14 cellular contexts compared by ENCODE assay signal in the genomic region with DNA sequence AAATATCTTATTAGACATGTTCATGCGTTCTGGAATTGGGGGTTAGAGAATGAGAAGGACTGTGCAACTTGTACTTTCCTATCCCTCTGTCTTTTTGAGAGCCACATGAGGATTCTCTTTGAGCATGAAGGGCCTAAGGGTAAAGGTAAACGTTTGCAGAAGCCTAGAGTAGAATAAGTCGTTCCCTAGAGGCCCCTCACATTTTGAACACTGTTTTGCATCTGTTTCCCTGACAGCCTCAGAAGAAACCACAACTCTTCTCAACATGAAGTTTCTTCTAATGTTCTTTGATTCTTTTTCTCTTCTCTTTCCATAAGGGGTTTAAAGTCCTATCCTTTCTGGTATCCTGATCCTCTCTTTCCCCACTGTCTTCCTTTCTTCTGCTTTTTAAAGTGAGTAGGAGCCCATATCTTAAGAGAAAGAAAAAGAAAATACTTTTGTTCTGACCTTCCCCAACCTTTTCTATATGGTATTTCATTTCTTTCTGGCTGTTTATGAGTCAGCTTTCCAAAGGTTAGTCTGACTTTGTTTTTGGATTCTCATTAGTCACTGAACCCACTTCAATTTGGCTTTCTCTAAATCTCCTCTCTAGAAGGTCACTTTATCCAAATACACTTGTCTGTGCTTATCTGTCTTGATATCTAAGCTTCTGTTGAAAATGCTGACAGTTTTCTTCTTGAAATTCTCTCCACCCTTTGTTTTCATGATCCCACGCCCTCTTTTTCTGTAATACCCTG. TPM values are rescaled to one million over a fixed set of nuclear protein-coding genes. Genes with fewer than 3 reads are reported as not detected.
DNase-seq lines count a peak whose midpoint lies in the region; ATAC-seq and TF ChIP-seq lines count a peak whose summit lies in the region.
"Had no signal": no experiment of that assay in that cellular context is flagged by ENCODE, and none has a peak within 500 bp of the region (broad histone marks: within the 10 kb centered on the region; RNA-seq: fewer than 3 reads in every experiment).

No MANE protein-coding gene starts in this region.

- CTCF ChIA-PET in activated CD4-positive, alpha-beta T cell treated with anti-CD3 and anti-CD28 coated beads for 36 hours (lab: Charles Lee), result interaction anchor here (0.7 kb wide), 1 partner anchor 77 kb away, joined by 3 read pairs; no protein-coding TSS in a partner anchor

- H3K9me3 ChIP-seq in Loucy (ENCODE audit: insufficient read depth, low read depth, low read length) (0 out of 2 replicates have a peak, but pooled peaks cover 7% of the 10 kb centered on the region), upper lobe of right lung (peaks cover 14% of the 10 kb centered on the region)

- peaks cover 1% of the 10 kb centered on the region for H3K4me1 Mint-ChIP-seq in activated CD4-positive, alpha-beta T cell treated with anti-CD3 and anti-CD28 coated beads for 36 hours
- H3K4me1 Mint-ChIP-seq in stimulated activated naive CD8-positive, alpha-beta T cell treated with anti-CD3 and anti-CD28 coated beads, Interleukin-15, Interleukin-2, amounts not matched to agents 100 ng/mL and 50 ng/mL, for 24 hours (ENCODE audit: low read depth), result peaks cover 7% of the 10 kb centered on the region
- H3K4me1 Mint-ChIP-seq in naive thymus-derived CD8-positive, alpha-beta T cell, result no peaks in the 10 kb centered on the region
- H3K4me1 Mint-ChIP-seq: activated naive CD4-positive, alpha-beta T cell treated with anti-CD3 and anti-CD28 coated beads, Interleukin-2, amount 10 ng/mL, durations not matched to agents 7 days and 5 days had no signal

- no peak overlapping the region for H3K27ac ChIP-seq in upper lobe of right lung

- ATAC-seq in activated CD4-positive, alpha-beta T cell treated with anti-CD3 and anti-CD28 coated beads for 36 hours, result peak; percentile 12
- ATAC-seq in naive thymus-derived CD8-positive, alpha-beta T cell, result no peak
- no peak for ATAC-seq in upper lobe of right lung

- H3K36me3 Mint-ChIP-seq in activated CD4-positive, alpha-beta T cell treated with anti-CD3 and anti-CD28 coated beads for 36 hours (ENCODE audit: low read depth), result peaks cover 4% of the 10 kb centered on the region
- H3K36me3 Mint-ChIP-seq in stimulated activated naive CD8-positive, alpha-beta T cell treated with anti-CD3 and anti-CD28 coated beads, Interleukin-15, Interleukin-2, amounts not matched to agents 100 ng/mL and 50 ng/mL, for 24 hours (ENCODE audit: low read depth), result no peaks in the 10 kb centered on the region
- H3K36me3 Mint-ChIP-seq in naive thymus-derived CD8-positive, alpha-beta T cell, result peaks cover 0 to 9% (median 0%) of the 10 kb centered on the region in 3 donors
- H3K36me3 Mint-ChIP-seq: activated naive CD4-positive, alpha-beta T cell treated with anti-CD3 and anti-CD28 coated beads, Interleukin-2, amount 10 ng/mL, durations not matched to agents 7 days and 5 days had no signal

- no peaks in the 10 kb centered on the region for H3K79me2 ChIP-seq in Loucy (ENCODE audit: insufficient read depth, low read length)

- H3K27me3 Mint-ChIP-seq in activated CD4-positive, alpha-beta T cell treated with anti-CD3 and anti-CD28 coated beads for 36 hours, result peaks cover 2% of the 10 kb centered on the region
- H3K27me3 Mint-ChIP-seq in stimulated activated naive CD8-positive, alpha-beta T cell treated with anti-CD3 and anti-CD28 coated beads, Interleukin-15, Interleukin-2, amounts not matched to agents 100 ng/mL and 50 ng/mL, for 24 hours, result no peaks in the 10 kb centered on the region
- peaks cover 0 to 10% (median 6%) of the 10 kb centered on the region in 5 donors for H3K27me3 Mint-ChIP-seq in naive thymus-derived CD8-positive, alpha-beta T cell
- H3K27me3 Mint-ChIP-seq: activated naive CD4-positive, alpha-beta T cell treated with anti-CD3 and anti-CD28 coated beads, Interleukin-2, amount 10 ng/mL, durations not matched to agents 7 days and 5 days had no signal

- H3K27me3 ChIP-seq in Loucy (ENCODE audit: insufficient read depth, low read length, poor library complexity, severe bottlenecking) (no peaks in the 10 kb centered on the region), upper lobe of right lung (no peaks in the 10 kb centered on the region)

- POLR2A ChIA-PET in activated CD4-positive, alpha-beta T cell treated with anti-CD3 and anti-CD28 coated beads for 36 hours (lab: Charles Lee), result no interaction called here
- POLR2A ChIA-PET in naive thymus-derived CD8-positive, alpha-beta T cell (lab: Charles Lee), result no interaction called here

- H3F3A ChIP-seq in Loucy (ENCODE audit: low read depth), result 0 out of 2 replicates have a peak, but pooled peaks cover 6% of the 10 kb centered on the region

- DNase-seq in activated CD4-positive, alpha-beta T cell treated with anti-CD3 and anti-CD28 coated beads for 36 hours, result no peak
- DNase-seq in activated CD4-positive, alpha-beta T cell treated with anti-CD3 and anti-CD28 coated beads, Interleukin-2, amount 50 U/mL, for 4 hours, result no peak
- DNase-seq in brain pericyte (ENCODE audit: low read depth, low spot score) (peak; percentile 22), upper lobe of right lung (no peak)
- DNase-seq in naive thymus-derived CD8-positive, alpha-beta T cell, result no peak
- DNase-seq in activated T-cell treated with anti-CD3 and anti-CD28 coated beads, Interleukin-2, amount 50 U/mL, for 1 hour, result no peak
- DNase-seq: activated CD4-positive, alpha-beta T cell treated with anti-CD3 and anti-CD28 coated beads for 48 hours; activated naive CD4-positive, alpha-beta T cell treated with anti-CD3 and anti-CD28 coated beads, Interleukin-2, amount 10 ng/mL, durations not matched to agents 7 days and 5 days; effector memory CD4-positive, alpha-beta T cell; NCI-H2171 treated with DMSO at 0.1 percent for 48 hours; stimulated activated naive CD4-positive, alpha-beta T cell had no signal

- intact Hi-C loops in activated CD4-positive, alpha-beta T cell treated with anti-CD3 and anti-CD28 coated beads for 36 hours (cut with DNase I, micrococcal nuclease), result no loop called here
- intact Hi-C loops in upper lobe of right lung (cut with DNase I), result no loop called here

- peaks cover 8% of the 10 kb centered on the region for H3K9me3 Mint-ChIP-seq in activated CD4-positive, alpha-beta T cell treated with anti-CD3 and anti-CD28 coated beads for 36 hours (ENCODE audit: low read depth)
- H3K9me3 Mint-ChIP-seq in stimulated activated naive CD8-positive, alpha-beta T cell treated with anti-CD3 and anti-CD28 coated beads, Interleukin-15, Interleukin-2, amounts not matched to agents 100 ng/mL and 50 ng/mL, for 24 hours, result peaks cover 7% of the 10 kb centered on the region
- peaks cover 0 to 21% (median 8%) of the 10 kb centered on the region in 9 donors for H3K9me3 Mint-ChIP-seq in naive thymus-derived CD8-positive, alpha-beta T cell

- peak overlapping the region; percentile 10 for H3K9ac ChIP-seq in Loucy (ENCODE audit: low read depth, low read length, poor library complexity, severe bottlenecking)

- H3K36me3 ChIP-seq in Loucy (ENCODE audit: insufficient read depth, low read length) (no peaks in the 10 kb centered on the region), upper lobe of right lung (no peaks in the 10 kb centered on the region)

- H3K4me1 ChIP-seq in Loucy (ENCODE audit: insufficient read depth, low read length, poor library complexity, severe bottlenecking) (peaks cover 29% of the 10 kb centered on the region), upper lobe of right lung (no peaks in the 10 kb centered on the region)

- no peaks in the 10 kb centered on the region for H4K20me1 ChIP-seq in Loucy (ENCODE audit: insufficient read depth, low read length, poor library complexity, severe bottlenecking)

- peak overlapping the region; percentile 71 for H3K4me2 ChIP-seq in Loucy (ENCODE audit: low read depth, low read length, poor library complexity, severe bottlenecking)

- no peaks in the 10 kb centered on the region for H3K9me2 ChIP-seq in Loucy (replicated peaks; ENCODE audit: low read depth, low read length)

- TF ChIP-seq CTCF in Loucy (conservative IDR thresholded peaks at IDR 0.05; ENCODE audit: low read length) (no peak), upper lobe of right lung (IDR thresholded peaks at IDR 0.05) (no peak)

- peak overlapping the region; percentile 32 for H2AFZ ChIP-seq in Loucy (ENCODE audit: low read length)

- H3K4me3 Mint-ChIP-seq in activated CD4-positive, alpha-beta T cell treated with anti-CD3 and anti-CD28 coated beads for 36 hours, result no peak overlapping the region
- H3K4me3 Mint-ChIP-seq in stimulated activated naive CD8-positive, alpha-beta T cell treated with anti-CD3 and anti-CD28 coated beads, Interleukin-15, Interleukin-2, amounts not matched to agents 100 ng/mL and 50 ng/mL, for 24 hours, result no peak overlapping the region
- no peak overlapping the region for H3K4me3 Mint-ChIP-seq in naive thymus-derived CD8-positive, alpha-beta T cell
- H3K4me3 Mint-ChIP-seq: activated naive CD4-positive, alpha-beta T cell treated with anti-CD3 and anti-CD28 coated beads, Interleukin-2, amount 10 ng/mL, durations not matched to agents 7 days and 5 days had no signal

- H3K27ac Mint-ChIP-seq in activated CD4-positive, alpha-beta T cell treated with anti-CD3 and anti-CD28 coated beads for 36 hours, result no peak overlapping the region
- peak overlapping the region; percentile 45 for H3K27ac Mint-ChIP-seq in stimulated activated naive CD8-positive, alpha-beta T cell treated with anti-CD3 and anti-CD28 coated beads, Interleukin-15, Interleukin-2, amounts not matched to agents 100 ng/mL and 50 ng/mL, for 24 hours
- no peak overlapping the region for H3K27ac Mint-ChIP-seq in naive thymus-derived CD8-positive, alpha-beta T cell
- H3K27ac Mint-ChIP-seq: activated naive CD4-positive, alpha-beta T cell treated with anti-CD3 and anti-CD28 coated beads, Interleukin-2, amount 10 ng/mL, durations not matched to agents 7 days and 5 days had no signal

- H3K4me3 ChIP-seq in Loucy (ENCODE audit: low read length, poor library complexity, severe bottlenecking) (peak overlapping the region; percentile 53), upper lobe of right lung (no peak overlapping the region)

RNA-seq across cellular contexts. Expression of gene PPP1R1C, which starts 34.8 kb away (rescaled TPM):
- total RNA-seq in activated CD4-positive, alpha-beta T cell treated with anti-CD3 and anti-CD28 coated beads for 36 hours, result not detected
- not detected for total RNA-seq in naive thymus-derived CD8-positive, alpha-beta T cell
- not detected for polyA plus RNA-seq in naive thymus-derived CD8-positive, alpha-beta T cell
- 5.8 TPM for total RNA-seq in upper lobe of right lung
- polyA plus RNA-seq: neural cell had no signal
